1 cellular context compared by ENCODE assay signal in the genomic region with DNA sequence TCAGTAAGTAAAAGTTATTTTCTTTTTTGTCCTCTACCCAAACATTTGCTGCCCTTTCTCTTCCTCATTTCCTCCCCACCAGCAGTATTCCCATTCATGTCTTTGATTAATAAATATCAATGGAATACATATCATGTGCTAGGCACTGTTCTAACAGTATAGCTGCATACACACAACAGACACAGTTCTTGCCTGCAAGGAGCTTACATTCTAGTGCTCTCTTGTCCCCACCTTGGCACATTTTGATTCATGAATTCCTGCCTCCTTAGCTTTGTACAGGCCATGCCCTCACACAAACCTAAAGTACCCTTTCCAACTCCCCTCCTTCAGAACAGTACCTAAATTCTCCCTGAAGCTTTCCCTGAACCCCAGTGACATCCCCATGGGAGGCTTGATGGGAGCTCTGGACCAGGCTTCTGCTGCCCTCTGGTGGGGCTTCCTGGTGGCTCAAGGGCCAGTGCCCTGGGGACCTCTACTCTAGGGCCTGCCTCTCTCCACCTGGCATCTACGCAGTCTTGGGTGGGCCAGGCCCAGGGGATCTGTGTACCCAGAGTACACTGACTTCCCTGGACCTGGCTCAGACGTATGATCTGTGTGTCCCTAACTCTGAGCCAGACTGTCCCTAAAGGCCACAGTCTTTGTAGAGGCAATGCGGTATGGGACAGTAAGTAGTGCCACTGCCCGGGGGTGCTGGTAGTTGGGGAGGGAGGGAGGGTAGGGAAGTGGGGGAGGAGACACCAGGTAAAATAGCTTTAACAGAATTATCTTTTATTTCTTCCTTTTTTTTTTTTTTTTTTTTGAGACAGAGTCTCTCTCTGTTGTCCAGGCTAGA.
TF ChIP-seq lines count a peak whose summit lies in the region.

No MANE protein-coding gene starts in this region.

TF ChIP-seq in HepG2, 621 proteins besides CTCF, POLR2A, EP300 and RAD21 (continues in another document):
- TF ChIP-seq SALL2 (CRISPR knock-in tag; IDR thresholded peaks at IDR 0.05), result 0 out of 2 replicates have a peak, but pooled peaks have one; percentile 27
- TF ChIP-seq ZNF839 (CRISPR knock-in tag; IDR thresholded peaks at IDR 0.05; ENCODE audit: borderline replicate concordance), result 0 out of 2 replicates have a peak, but pooled peaks have one; percentile 31
- no peak for TF ChIP-seq ZNF263 (CRISPR knock-in tag; IDR thresholded peaks at IDR 0.05)
- TF ChIP-seq SMAD3 (CRISPR knock-in tag; IDR thresholded peaks at IDR 0.05), result peak; percentile 50; the same call in 1 of the 2 replicates
- TF ChIP-seq, protein P1, sequence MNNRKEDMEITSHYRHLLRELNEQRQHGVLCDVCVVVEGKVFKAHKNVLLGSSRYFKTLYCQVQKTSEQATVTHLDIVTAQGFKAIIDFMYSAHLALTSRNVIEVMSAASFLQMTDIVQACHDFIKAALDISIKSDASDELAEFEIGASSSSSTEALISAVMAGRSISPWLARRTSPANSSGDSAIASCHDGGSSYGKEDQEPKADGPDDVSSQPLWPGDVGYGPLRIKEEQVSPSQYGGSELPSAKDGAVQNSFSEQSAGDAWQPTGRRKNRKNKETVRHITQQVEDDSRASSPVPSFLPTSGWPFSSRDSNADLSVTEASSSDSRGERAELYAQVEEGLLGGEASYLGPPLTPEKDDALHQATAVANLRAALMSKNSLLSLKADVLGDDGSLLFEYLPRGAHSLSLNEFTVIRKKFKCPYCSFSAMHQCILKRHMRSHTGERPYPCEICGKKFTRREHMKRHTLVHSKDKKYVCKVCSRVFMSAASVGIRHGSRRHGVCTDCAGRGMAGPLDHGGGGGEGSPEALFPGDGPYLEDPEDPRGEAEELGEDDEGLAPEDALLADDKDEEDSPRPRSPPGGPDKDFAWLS (CRISPR knock-in tag; IDR thresholded peaks at IDR 0.05; ENCODE audit: borderline replicate concordance), result no peak
- TF ChIP-seq ZNF782 (CRISPR knock-in tag; IDR thresholded peaks at IDR 0.05; ENCODE audit: borderline replicate concordance), result no peak
- TF ChIP-seq, protein P2, sequence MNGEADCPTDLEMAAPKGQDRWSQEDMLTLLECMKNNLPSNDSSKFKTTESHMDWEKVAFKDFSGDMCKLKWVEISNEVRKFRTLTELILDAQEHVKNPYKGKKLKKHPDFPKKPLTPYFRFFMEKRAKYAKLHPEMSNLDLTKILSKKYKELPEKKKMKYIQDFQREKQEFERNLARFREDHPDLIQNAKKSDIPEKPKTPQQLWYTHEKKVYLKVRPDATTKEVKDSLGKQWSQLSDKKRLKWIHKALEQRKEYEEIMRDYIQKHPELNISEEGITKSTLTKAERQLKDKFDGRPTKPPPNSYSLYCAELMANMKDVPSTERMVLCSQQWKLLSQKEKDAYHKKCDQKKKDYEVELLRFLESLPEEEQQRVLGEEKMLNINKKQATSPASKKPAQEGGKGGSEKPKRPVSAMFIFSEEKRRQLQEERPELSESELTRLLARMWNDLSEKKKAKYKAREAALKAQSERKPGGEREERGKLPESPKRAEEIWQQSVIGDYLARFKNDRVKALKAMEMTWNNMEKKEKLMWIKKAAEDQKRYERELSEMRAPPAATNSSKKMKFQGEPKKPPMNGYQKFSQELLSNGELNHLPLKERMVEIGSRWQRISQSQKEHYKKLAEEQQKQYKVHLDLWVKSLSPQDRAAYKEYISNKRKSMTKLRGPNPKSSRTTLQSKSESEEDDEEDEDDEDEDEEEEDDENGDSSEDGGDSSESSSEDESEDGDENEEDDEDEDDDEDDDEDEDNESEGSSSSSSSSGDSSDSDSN (CRISPR knock-in tag; IDR thresholded peaks at IDR 0.05), result 0 out of 2 replicates have a peak, but pooled peaks have one; percentile 17
- TF ChIP-seq ZNF121 (CRISPR knock-in tag; IDR thresholded peaks at IDR 0.05), result 0 out of 2 replicates have a peak, but pooled peaks have one; percentile 14
- no peak for TF ChIP-seq FOXP1 (IDR thresholded peaks at IDR 0.05)
- no peak for TF ChIP-seq FOXP1 (CRISPR knock-in tag; IDR thresholded peaks at IDR 0.05)
- TF ChIP-seq, protein P3, sequence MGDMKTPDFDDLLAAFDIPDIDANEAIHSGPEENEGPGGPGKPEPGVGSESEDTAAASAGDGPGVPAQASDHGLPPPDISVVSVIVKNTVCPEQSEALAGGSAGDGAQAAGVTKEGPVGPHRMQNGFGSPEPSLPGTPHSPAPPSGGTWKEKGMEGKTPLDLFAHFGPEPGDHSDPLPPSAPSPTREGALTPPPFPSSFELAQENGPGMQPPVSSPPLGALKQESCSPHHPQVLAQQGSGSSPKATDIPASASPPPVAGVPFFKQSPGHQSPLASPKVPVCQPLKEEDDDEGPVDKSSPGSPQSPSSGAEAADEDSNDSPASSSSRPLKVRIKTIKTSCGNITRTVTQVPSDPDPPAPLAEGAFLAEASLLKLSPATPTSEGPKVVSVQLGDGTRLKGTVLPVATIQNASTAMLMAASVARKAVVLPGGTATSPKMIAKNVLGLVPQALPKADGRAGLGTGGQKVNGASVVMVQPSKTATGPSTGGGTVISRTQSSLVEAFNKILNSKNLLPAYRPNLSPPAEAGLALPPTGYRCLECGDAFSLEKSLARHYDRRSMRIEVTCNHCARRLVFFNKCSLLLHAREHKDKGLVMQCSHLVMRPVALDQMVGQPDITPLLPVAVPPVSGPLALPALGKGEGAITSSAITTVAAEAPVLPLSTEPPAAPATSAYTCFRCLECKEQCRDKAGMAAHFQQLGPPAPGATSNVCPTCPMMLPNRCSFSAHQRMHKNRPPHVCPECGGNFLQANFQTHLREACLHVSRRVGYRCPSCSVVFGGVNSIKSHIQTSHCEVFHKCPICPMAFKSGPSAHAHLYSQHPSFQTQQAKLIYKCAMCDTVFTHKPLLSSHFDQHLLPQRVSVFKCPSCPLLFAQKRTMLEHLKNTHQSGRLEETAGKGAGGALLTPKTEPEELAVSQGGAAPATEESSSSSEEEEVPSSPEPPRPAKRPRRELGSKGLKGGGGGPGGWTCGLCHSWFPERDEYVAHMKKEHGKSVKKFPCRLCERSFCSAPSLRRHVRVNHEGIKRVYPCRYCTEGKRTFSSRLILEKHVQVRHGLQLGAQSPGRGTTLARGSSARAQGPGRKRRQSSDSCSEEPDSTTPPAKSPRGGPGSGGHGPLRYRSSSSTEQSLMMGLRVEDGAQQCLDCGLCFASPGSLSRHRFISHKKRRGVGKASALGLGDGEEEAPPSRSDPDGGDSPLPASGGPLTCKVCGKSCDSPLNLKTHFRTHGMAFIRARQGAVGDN (CRISPR knock-in tag; IDR thresholded peaks at IDR 0.05), result peak; percentile 33
- 0 out of 2 replicates have a peak, but pooled peaks have one; percentile 30 for TF ChIP-seq RXRB (CRISPR knock-in tag; IDR thresholded peaks at IDR 0.05; ENCODE audit: borderline replicate concordance)
- TF ChIP-seq, protein P4, sequence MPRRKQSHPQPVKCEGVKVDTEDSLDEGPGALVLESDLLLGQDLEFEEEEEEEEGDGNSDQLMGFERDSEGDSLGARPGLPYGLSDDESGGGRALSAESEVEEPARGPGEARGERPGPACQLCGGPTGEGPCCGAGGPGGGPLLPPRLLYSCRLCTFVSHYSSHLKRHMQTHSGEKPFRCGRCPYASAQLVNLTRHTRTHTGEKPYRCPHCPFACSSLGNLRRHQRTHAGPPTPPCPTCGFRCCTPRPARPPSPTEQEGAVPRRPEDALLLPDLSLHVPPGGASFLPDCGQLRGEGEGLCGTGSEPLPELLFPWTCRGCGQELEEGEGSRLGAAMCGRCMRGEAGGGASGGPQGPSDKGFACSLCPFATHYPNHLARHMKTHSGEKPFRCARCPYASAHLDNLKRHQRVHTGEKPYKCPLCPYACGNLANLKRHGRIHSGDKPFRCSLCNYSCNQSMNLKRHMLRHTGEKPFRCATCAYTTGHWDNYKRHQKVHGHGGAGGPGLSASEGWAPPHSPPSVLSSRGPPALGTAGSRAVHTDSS (CRISPR knock-in tag; conservative IDR thresholded peaks at IDR 0.05), result no peak
- TF ChIP-seq, protein P5, sequence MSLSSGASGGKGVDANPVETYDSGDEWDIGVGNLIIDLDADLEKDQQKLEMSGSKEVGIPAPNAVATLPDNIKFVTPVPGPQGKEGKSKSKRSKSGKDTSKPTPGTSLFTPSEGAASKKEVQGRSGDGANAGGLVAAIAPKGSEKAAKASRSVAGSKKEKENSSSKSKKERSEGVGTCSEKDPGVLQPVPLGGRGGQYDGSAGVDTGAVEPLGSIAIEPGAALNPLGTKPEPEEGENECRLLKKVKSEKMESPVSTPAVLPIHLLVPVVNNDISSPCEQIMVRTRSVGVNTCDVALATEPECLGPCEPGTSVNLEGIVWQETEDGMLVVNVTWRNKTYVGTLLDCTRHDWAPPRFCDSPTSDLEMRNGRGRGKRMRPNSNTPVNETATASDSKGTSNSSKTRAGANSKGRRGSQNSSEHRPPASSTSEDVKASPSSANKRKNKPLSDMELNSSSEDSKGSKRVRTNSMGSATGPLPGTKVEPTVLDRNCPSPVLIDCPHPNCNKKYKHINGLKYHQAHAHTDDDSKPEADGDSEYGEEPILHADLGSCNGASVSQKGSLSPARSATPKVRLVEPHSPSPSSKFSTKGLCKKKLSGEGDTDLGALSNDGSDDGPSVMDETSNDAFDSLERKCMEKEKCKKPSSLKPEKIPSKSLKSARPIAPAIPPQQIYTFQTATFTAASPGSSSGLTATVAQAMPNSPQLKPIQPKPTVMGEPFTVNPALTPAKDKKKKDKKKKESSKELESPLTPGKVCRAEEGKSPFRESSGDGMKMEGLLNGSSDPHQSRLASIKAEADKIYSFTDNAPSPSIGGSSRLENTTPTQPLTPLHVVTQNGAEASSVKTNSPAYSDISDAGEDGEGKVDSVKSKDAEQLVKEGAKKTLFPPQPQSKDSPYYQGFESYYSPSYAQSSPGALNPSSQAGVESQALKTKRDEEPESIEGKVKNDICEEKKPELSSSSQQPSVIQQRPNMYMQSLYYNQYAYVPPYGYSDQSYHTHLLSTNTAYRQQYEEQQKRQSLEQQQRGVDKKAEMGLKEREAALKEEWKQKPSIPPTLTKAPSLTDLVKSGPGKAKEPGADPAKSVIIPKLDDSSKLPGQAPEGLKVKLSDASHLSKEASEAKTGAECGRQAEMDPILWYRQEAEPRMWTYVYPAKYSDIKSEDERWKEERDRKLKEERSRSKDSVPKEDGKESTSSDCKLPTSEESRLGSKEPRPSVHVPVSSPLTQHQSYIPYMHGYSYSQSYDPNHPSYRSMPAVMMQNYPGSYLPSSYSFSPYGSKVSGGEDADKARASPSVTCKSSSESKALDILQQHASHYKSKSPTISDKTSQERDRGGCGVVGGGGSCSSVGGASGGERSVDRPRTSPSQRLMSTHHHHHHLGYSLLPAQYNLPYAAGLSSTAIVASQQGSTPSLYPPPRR (CRISPR knock-in tag; IDR thresholded peaks at IDR 0.05; ENCODE audit: borderline replicate concordance), result no peak
- TF ChIP-seq SALL1 (CRISPR knock-in tag; IDR thresholded peaks at IDR 0.05), result peak; percentile 46; the same call in 1 of the 2 replicates
- TF ChIP-seq, protein P6, sequence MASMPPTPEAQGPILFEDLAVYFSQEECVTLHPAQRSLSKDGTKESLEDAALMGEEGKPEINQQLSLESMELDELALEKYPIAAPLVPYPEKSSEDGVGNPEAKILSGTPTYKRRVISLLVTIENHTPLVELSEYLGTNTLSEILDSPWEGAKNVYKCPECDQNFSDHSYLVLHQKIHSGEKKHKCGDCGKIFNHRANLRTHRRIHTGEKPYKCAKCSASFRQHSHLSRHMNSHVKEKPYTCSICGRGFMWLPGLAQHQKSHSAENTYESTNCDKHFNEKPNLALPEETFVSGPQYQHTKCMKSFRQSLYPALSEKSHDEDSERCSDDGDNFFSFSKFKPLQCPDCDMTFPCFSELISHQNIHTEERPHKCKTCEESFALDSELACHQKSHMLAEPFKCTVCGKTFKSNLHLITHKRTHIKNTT (CRISPR knock-in tag; IDR thresholded peaks at IDR 0.05), result no peak
- TF ChIP-seq ZNF225 (CRISPR knock-in tag; IDR thresholded peaks at IDR 0.05), result no peak
- no peak for TF ChIP-seq TEAD2 (CRISPR knock-in tag; IDR thresholded peaks at IDR 0.05)
- TF ChIP-seq ZZZ3 (CRISPR knock-in tag; IDR thresholded peaks at IDR 0.05; ENCODE audit: borderline replicate concordance), result no peak
- 0 out of 2 replicates have a peak, but pooled peaks have one; percentile 12 for TF ChIP-seq ELF3 (CRISPR knock-in tag; IDR thresholded peaks at IDR 0.05)
- TF ChIP-seq SMC3 (IDR thresholded peaks at IDR 0.05; ENCODE audit: low read length), result peak; percentile 95
- TF ChIP-seq, protein P7, sequence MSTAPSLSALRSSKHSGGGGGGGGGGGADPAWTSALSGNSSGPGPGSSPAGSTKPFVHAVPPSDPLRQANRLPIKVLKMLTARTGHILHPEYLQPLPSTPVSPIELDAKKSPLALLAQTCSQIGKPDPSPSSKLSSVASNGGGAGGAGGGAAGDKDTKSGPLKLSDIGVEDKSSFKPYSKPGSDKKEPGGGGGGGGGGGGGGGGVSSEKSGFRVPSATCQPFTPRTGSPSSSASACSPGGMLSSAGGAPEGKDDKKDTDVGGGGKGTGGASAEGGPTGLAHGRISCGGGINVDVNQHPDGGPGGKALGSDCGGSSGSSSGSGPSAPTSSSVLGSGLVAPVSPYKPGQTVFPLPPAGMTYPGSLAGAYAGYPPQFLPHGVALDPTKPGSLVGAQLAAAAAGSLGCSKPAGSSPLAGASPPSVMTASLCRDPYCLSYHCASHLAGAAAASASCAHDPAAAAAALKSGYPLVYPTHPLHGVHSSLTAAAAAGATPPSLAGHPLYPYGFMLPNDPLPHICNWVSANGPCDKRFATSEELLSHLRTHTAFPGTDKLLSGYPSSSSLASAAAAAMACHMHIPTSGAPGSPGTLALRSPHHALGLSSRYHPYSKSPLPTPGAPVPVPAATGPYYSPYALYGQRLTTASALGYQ (CRISPR knock-in tag; IDR thresholded peaks at IDR 0.05), result no peak
- peak; percentile 29; the same call in 1 of the 2 replicates for TF ChIP-seq ISL2 (CRISPR knock-in tag; IDR thresholded peaks at IDR 0.05)
- TF ChIP-seq ZNF317 (CRISPR knock-in tag; IDR thresholded peaks at IDR 0.05), result no peak
- 0 out of 2 replicates have a peak, but pooled peaks have one; percentile 40 for TF ChIP-seq MEIS2 (CRISPR knock-in tag; IDR thresholded peaks at IDR 0.05)
- TF ChIP-seq CHD2 (IDR thresholded peaks at IDR 0.05; ENCODE audit: low read depth, low read length), result no peak
- TF ChIP-seq AGO2 (optimal IDR thresholded peaks at IDR 0.05; ENCODE audit: low read depth, low read length), result no peak
- no peak for TF ChIP-seq ZNF550 (CRISPR knock-in tag; IDR thresholded peaks at IDR 0.05; ENCODE audit: borderline replicate concordance)
- peak; percentile 24; the same call in 1 of the 2 replicates for TF ChIP-seq SMAD1 (CRISPR knock-in tag; IDR thresholded peaks at IDR 0.05; ENCODE audit: borderline replicate concordance, low read depth)
- peak; percentile 33; the same call in 1 of the 2 replicates for TF ChIP-seq MED1 (CRISPR knock-in tag; IDR thresholded peaks at IDR 0.05)
- no peak for TF ChIP-seq ZNF678 (CRISPR knock-in tag; IDR thresholded peaks at IDR 0.05)
- TF ChIP-seq YY1 (IDR thresholded peaks at IDR 0.05; ENCODE audit: insufficient read depth, insufficient replicate concordance, low read depth, low read length), result peak; percentile 24
- no peak for TF ChIP-seq ZNF296 (CRISPR knock-in tag; conservative IDR thresholded peaks at IDR 0.05)
- TF ChIP-seq SRSF4 (IDR thresholded peaks at IDR 0.05; ENCODE audit: low read depth, low read length, poor library complexity, severe bottlenecking), result no peak
